ENCODE assay signal across 1 cellular context in the genomic region with DNA sequence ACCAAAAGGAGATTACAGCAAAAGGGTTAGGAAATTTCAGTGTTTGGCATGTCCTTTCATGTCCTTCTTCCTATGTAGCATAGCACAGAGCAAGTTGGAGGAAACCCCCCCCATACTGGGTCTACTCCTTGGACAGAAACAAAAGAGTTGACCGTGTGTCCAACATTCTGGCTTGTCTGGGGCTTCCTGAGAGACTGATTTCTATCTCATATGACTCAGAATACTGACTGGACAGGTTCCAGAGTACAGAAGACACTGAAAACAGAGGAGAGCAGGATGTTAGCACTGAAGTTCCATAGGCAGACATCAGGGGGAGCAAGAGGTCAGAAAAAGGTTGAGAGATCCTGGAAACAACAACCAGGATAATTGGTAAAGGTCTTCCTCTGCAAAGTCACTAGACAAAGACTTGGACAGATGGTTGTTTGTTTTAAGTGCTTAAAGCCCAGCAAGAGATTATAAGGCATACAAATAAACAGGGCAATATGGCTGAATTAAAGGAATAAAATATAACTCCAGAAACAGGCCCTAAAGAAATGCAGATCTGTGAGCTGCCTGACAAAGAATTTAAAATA.
TF ChIP-seq lines count a peak whose summit lies in the region.

No MANE protein-coding gene starts in this region.

TF ChIP-seq in K562, 482 proteins besides CTCF, POLR2A, EP300 and RAD21 (continued from another document and continues in another):
- TF ChIP-seq ATF6 (CRISPR knock-in tag; IDR thresholded peaks at IDR 0.05) (no peak), TEAD1 (CRISPR knock-in tag; IDR thresholded peaks at IDR 0.05) (0 out of 4 replicates have a peak, but pooled peaks of 1 of the 2 experiments have one; percentile 29), MAFG (tag; conservative IDR thresholded peaks at IDR 0.05) (peak; percentile 34; the same call in 1 of the 2 replicates), RCOR1 (IDR thresholded peaks at IDR 0.05; ENCODE audit: borderline replicate concordance in 1 of 2, low read depth in 2 of 2, low read length in 2 of 2) (peak in 1 of 2 experiments; percentile 73; a peak in 1 of 4 replicates), FOXK2 (conservative IDR thresholded peaks at IDR 0.05 in 1 of 2, IDR thresholded peaks at IDR 0.05 in 1 of 2; ENCODE audit: low read depth in 2 of 2) (peak; percentile 78 to 83; a peak in 3 of 4 replicates), ZNF592 (IDR thresholded peaks at IDR 0.05) (0 out of 2 replicates have a peak, but pooled peaks have one; percentile 28), NR2C1 (IDR thresholded peaks at IDR 0.05) (no peak), NR2C1 (tag; IDR thresholded peaks at IDR 0.05) (no peak), ETV6 (IDR thresholded peaks at IDR 0.05; ENCODE audit: borderline replicate concordance in 1 of 2, low read depth in 2 of 2, low read length in 1 of 2) (no peak), ETV6 (CRISPR knock-in tag; IDR thresholded peaks at IDR 0.05; ENCODE audit: borderline replicate concordance) (no peak), MTA3 (IDR thresholded peaks at IDR 0.05; ENCODE audit: borderline replicate concordance) (peak; percentile 52; the same call in 1 of the 2 replicates), NCOA1 (IDR thresholded peaks at IDR 0.05; ENCODE audit: low read depth) (no peak), NCOR1 (IDR thresholded peaks at IDR 0.05) (peak; percentile 55), TEAD4 (IDR thresholded peaks at IDR 0.05; ENCODE audit: low read length) (peak; percentile 48), TEAD4 (CRISPR knock-in tag; IDR thresholded peaks at IDR 0.05; ENCODE audit: borderline replicate concordance) (no peak), TOE1 (IDR thresholded peaks at IDR 0.05; ENCODE audit: borderline replicate concordance) (peak; percentile 10; the same call in 1 of the 2 replicates), TOE1 (CRISPR knock-in tag; IDR thresholded peaks at IDR 0.05; ENCODE audit: borderline replicate concordance, low read depth) (no peak), CHAMP1 (IDR thresholded peaks at IDR 0.05) (0 out of 2 replicates have a peak, but pooled peaks have one; percentile 18), LEF1 (IDR thresholded peaks at IDR 0.05) (peak; percentile 75), ZNF24 (IDR thresholded peaks at IDR 0.05) (peak; percentile 6; the same call in 1 of the 2 replicates), ZNF354B (CRISPR knock-in tag; IDR thresholded peaks at IDR 0.05) (peak; percentile 43; the same call in 1 of the 2 replicates), ZFP36 (IDR thresholded peaks at IDR 0.05; ENCODE audit: low read depth, low read length, partially characterized antibody) (no peak), NEUROD1 (IDR thresholded peaks at IDR 0.05; ENCODE audit: borderline replicate concordance, low read depth, low read length, partially characterized antibody) (peak; percentile 47), MCM2 (IDR thresholded peaks at IDR 0.05; ENCODE audit: low read depth) (no peak), KAT8 (IDR thresholded peaks at IDR 0.05; ENCODE audit: low read depth) (no peak), NONO (IDR thresholded peaks at IDR 0.05; ENCODE audit: low read depth in 2 of 2, low read length in 1 of 2) (no peak), SP1 (CRISPR knock-in tag; IDR thresholded peaks at IDR 0.05) (peak; percentile 42; the same call in 1 of the 2 replicates), ZNF395 (CRISPR knock-in tag; IDR thresholded peaks at IDR 0.05) (no peak), ETV1 (tag; conservative IDR thresholded peaks at IDR 0.05; ENCODE audit: low read depth) (peak; percentile 72; the same call in 1 of the 2 replicates), KAT7 (CRISPR knock-in tag; IDR thresholded peaks at IDR 0.05; ENCODE audit: borderline replicate concordance) (peak; percentile 50; the same call in 1 of the 2 replicates), EP400 (IDR thresholded peaks at IDR 0.05) (peak; percentile 29; the same call in 1 of the 2 replicates), BRD4 (IDR thresholded peaks at IDR 0.05) (no peak), CTBP1 (IDR thresholded peaks at IDR 0.05; ENCODE audit: borderline replicate concordance) (peak; percentile 62; the same call in 1 of the 2 replicates)
- TF ChIP-seq, protein P1, sequence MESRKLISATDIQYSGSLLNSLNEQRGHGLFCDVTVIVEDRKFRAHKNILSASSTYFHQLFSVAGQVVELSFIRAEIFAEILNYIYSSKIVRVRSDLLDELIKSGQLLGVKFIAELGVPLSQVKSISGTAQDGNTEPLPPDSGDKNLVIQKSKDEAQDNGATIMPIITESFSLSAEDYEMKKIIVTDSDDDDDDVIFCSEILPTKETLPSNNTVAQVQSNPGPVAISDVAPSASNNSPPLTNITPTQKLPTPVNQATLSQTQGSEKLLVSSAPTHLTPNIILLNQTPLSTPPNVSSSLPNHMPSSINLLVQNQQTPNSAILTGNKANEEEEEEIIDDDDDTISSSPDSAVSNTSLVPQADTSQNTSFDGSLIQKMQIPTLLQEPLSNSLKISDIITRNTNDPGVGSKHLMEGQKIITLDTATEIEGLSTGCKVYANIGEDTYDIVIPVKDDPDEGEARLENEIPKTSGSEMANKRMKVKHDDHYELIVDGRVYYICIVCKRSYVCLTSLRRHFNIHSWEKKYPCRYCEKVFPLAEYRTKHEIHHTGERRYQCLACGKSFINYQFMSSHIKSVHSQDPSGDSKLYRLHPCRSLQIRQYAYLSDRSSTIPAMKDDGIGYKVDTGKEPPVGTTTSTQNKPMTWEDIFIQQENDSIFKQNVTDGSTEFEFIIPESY (CRISPR knock-in tag; IDR thresholded peaks at IDR 0.05), result 0 out of 2 replicates have a peak, but pooled peaks have one; percentile 17
- TF ChIP-seq, protein P2, sequence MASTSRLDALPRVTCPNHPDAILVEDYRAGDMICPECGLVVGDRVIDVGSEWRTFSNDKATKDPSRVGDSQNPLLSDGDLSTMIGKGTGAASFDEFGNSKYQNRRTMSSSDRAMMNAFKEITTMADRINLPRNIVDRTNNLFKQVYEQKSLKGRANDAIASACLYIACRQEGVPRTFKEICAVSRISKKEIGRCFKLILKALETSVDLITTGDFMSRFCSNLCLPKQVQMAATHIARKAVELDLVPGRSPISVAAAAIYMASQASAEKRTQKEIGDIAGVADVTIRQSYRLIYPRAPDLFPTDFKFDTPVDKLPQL (IDR thresholded peaks at IDR 0.05; ENCODE audit: extremely low read depth, insufficient read length), result no peak
- TF ChIP-seq, protein P3, sequence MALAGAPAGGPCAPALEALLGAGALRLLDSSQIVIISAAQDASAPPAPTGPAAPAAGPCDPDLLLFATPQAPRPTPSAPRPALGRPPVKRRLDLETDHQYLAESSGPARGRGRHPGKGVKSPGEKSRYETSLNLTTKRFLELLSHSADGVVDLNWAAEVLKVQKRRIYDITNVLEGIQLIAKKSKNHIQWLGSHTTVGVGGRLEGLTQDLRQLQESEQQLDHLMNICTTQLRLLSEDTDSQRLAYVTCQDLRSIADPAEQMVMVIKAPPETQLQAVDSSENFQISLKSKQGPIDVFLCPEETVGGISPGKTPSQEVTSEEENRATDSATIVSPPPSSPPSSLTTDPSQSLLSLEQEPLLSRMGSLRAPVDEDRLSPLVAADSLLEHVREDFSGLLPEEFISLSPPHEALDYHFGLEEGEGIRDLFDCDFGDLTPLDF (CRISPR knock-in tag; IDR thresholded peaks at IDR 0.05), result 0 out of 2 replicates have a peak, but pooled peaks have one; percentile 33
- TF ChIP-seq, protein P4, sequence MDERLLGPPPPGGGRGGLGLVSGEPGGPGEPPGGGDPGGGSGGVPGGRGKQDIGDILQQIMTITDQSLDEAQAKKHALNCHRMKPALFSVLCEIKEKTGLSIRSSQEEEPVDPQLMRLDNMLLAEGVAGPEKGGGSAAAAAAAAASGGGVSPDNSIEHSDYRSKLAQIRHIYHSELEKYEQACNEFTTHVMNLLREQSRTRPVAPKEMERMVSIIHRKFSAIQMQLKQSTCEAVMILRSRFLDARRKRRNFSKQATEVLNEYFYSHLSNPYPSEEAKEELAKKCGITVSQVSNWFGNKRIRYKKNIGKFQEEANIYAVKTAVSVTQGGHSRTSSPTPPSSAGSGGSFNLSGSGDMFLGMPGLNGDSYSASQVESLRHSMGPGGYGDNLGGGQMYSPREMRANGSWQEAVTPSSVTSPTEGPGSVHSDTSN (CRISPR knock-in tag; IDR thresholded peaks at IDR 0.05; ENCODE audit: low read depth), result no peak
- TF ChIP-seq, protein P4 (tag; conservative IDR thresholded peaks at IDR 0.05; ENCODE audit: low read depth), result no peak
- TF ChIP-seq, protein P5, sequence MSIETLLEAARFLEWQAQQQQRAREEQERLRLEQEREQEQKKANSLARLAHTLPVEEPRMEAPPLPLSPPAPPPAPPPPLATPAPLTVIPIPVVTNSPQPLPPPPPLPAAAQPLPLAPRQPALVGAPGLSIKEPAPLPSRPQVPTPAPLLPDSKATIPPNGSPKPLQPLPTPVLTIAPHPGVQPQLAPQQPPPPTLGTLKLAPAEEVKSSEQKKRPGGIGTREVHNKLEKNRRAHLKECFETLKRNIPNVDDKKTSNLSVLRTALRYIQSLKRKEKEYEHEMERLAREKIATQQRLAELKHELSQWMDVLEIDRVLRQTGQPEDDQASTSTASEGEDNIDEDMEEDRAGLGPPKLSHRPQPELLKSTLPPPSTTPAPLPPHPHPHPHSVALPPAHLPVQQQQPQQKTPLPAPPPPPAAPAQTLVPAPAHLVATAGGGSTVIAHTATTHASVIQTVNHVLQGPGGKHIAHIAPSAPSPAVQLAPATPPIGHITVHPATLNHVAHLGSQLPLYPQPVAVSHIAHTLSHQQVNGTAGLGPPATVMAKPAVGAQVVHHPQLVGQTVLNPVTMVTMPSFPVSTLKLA (conservative IDR thresholded peaks at IDR 0.05), result peak; percentile 37 to 60; a peak in 1 of 4 replicates
